ENCODE assay signal across 25 cellular contexts in the genomic region with DNA sequence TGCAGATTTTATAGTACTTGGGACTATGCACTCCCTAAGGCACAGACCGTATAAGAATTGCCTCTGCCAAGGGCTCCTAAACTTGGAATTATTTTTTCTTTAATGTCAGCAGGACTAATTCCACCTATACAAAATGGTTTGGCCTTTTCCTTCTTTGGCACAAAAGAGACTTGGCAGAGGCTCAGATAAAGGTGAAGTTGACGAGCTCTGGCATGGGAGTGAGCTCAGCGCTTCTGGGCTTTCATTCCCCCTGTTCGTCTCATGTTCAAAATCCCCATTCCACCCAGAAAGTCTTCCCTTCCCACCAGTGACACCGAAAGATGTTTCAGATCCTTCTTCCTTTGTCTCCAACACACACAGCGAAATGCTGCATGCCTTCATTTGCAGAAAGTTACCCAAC.
DNase-seq lines count a peak whose midpoint lies in the region; ATAC-seq and TF ChIP-seq lines count a peak whose summit lies in the region.
"Had no signal": no experiment of that assay in that cellular context is flagged by ENCODE, and none has a peak within 500 bp of the region (broad histone marks: within the 10 kb centered on the region; RNA-seq: fewer than 3 reads in every experiment).

No MANE protein-coding gene starts in this region.

- H3K36me3 Mint-ChIP-seq in activated CD4-positive, alpha-beta memory T cell treated with anti-CD3 and anti-CD28 coated beads for 36 hours = peaks cover 33% of the 10 kb centered on the region
- H3K36me3 Mint-ChIP-seq in activated CD4-positive, alpha-beta memory T cell treated with anti-CD3 and anti-CD28 coated beads, Interleukin-2, amount 10 ng/mL, durations not matched to agents 7 days and 5 days (ENCODE audit: low read depth) = peaks cover 61% of the 10 kb centered on the region

- POLR2A ChIA-PET in activated CD4-positive, alpha-beta memory T cell treated with anti-CD3 and anti-CD28 coated beads for 36 hours (lab: Charles Lee) = interaction anchor here (1.0 kb wide), 1 partner anchor 15 kb away, joined by 3 read pairs; no protein-coding TSS in a partner anchor
- POLR2A ChIA-PET in activated CD4-positive, alpha-beta memory T cell treated with anti-CD3 and anti-CD28 coated beads, Interleukin-2, amount 10 ng/mL, durations not matched to agents 7 days and 5 days (lab: Charles Lee) = no interaction called here

- H3K4me3 ChIP-seq in adrenal gland (peak overlapping the region in 1 of 4 donors; percentile 20), prostate gland (no peak overlapping the region)
- H3K4me3 ChIP-seq: GM23248 had no signal

- H3K27ac Mint-ChIP-seq in activated CD4-positive, alpha-beta memory T cell treated with anti-CD3 and anti-CD28 coated beads for 36 hours = peak overlapping the region; percentile 30
- H3K27ac Mint-ChIP-seq in activated CD4-positive, alpha-beta memory T cell treated with anti-CD3 and anti-CD28 coated beads, Interleukin-2, amount 10 ng/mL, durations not matched to agents 7 days and 5 days = no peak overlapping the region

- H3K36me3 ChIP-seq in adrenal gland (replicated peaks in 1 of 2) (no peaks in the 10 kb centered on the region), prostate gland (no peaks in the 10 kb centered on the region)
- H3K36me3 ChIP-seq: BE2C had no signal

- H3K9me3 ChIP-seq in adrenal gland (replicated peaks in 1 of 3) (no peaks in the 10 kb centered on the region), prostate gland (no peaks in the 10 kb centered on the region)
- H3K9me3 ChIP-seq: BE2C had no signal

- 61 to 69% (median 65%) methylated on average over 6 of the region's 6 CpGs for WGBS in adrenal gland, 4 donors
- 31% methylated on average over 6 of the region's 6 CpGs for WGBS in prostate gland

- H3K27ac ChIP-seq in adrenal gland (peak overlapping the region in 3 of 5 donors; percentile 47 to 64 (median 54)), prostate gland (peak overlapping the region; percentile 1 to 23)
- H3K27ac ChIP-seq: 22Rv1, GM23248, RWPE1 had no signal

- H3K4me1 Mint-ChIP-seq in activated CD4-positive, alpha-beta memory T cell treated with anti-CD3 and anti-CD28 coated beads for 36 hours (ENCODE audit: low read depth) = peaks cover 35% of the 10 kb centered on the region
- H3K4me1 Mint-ChIP-seq in activated CD4-positive, alpha-beta memory T cell treated with anti-CD3 and anti-CD28 coated beads, Interleukin-2, amount 10 ng/mL, durations not matched to agents 7 days and 5 days = peaks cover 16% of the 10 kb centered on the region

- intact Hi-C loops in activated CD4-positive, alpha-beta memory T cell treated with anti-CD3 and anti-CD28 coated beads for 36 hours (cut with micrococcal nuclease) = no loop called here
- intact Hi-C loops in adrenal gland (cut with DNase I) = no loop called here
- intact Hi-C loops in prostate gland (cut with DNase I) = no loop called here

- no peaks in the 10 kb centered on the region for H3K27me3 Mint-ChIP-seq in activated CD4-positive, alpha-beta memory T cell treated with anti-CD3 and anti-CD28 coated beads for 36 hours
- H3K27me3 Mint-ChIP-seq in activated CD4-positive, alpha-beta memory T cell treated with anti-CD3 and anti-CD28 coated beads, Interleukin-2, amount 10 ng/mL, durations not matched to agents 7 days and 5 days = no peaks in the 10 kb centered on the region

- H3K27me3 ChIP-seq in adrenal gland = no peaks in the 10 kb centered on the region
- no peaks in the 10 kb centered on the region for H3K27me3 ChIP-seq in prostate gland (replicated peaks; ENCODE audit: insufficient read depth)
- H3K27me3 ChIP-seq: BE2C had no signal

- TF ChIP-seq CTCF in adrenal gland (IDR thresholded peaks at IDR 0.05) = no peak
- TF ChIP-seq CTCF in prostate gland (IDR thresholded peaks at IDR 0.05) = no peak

- no peak for DNase-seq in activated CD4-positive, alpha-beta memory T cell treated with anti-CD3 and anti-CD28 coated beads for 36 hours
- DNase-seq in activated CD4-positive, alpha-beta memory T cell treated with anti-CD3 and anti-CD28 coated beads, Interleukin-2, amount 10 ng/mL, durations not matched to agents 7 days and 5 days = no peak
- no peak for DNase-seq in adrenal gland
- DNase-seq in left lobe of liver (ENCODE audit: low spot score) = no peak
- DNase-seq in prostate gland (ENCODE audit: low spot score) = no peak
- no peak for DNase-seq in NCI-H446 (lab: John Stamatoyannopoulos, UW)
- DNase-seq in stimulated activated CD4-positive, alpha-beta T cell treated with anti-CD3 and anti-CD28 coated beads, Interleukin-4, amount 100 ng/mL, for 1 hour = no peak
- DNase-seq in GOT3 (lab: John Stamatoyannopoulos, UW) = no peak
- DNase-seq: BE2C; DMS153; GM23248; H9; KBM-7; MV-4-11; NCI-H1105; NCI-H1436 treated with DMSO at 0.1 percent for 48 hours; NCI-H187 treated with DMSO at 0.1 percent for 48 hours; NCI-H2171 treated with DMSO at 0.1 percent for 48 hours; NCI-H345; NCI-H524; NCI-H774; NK-92 treated with Interleukin-12 subunit alpha and Interleukin-12 subunit beta, amount 100 ng/mL, for 24 hours; SHP77 had no signal

- peak; percentile 70 for ATAC-seq in left lobe of liver

- H3K4me3 Mint-ChIP-seq in activated CD4-positive, alpha-beta memory T cell treated with anti-CD3 and anti-CD28 coated beads for 36 hours = no peak overlapping the region
- no peak overlapping the region for H3K4me3 Mint-ChIP-seq in activated CD4-positive, alpha-beta memory T cell treated with anti-CD3 and anti-CD28 coated beads, Interleukin-2, amount 10 ng/mL, durations not matched to agents 7 days and 5 days
- H3K4me3 Mint-ChIP-seq: H9 had no signal

- TF ChIP-seq POLR2A in adrenal gland (IDR thresholded peaks at IDR 0.05) (no peak), prostate gland (IDR thresholded peaks at IDR 0.05) (no peak)

- H3K4me1 ChIP-seq in adrenal gland (replicated peaks in 1 of 2) (peaks cover 15 to 27% of the 10 kb centered on the region in 2 donors), prostate gland (replicated peaks) (no peaks in the 10 kb centered on the region)
- H3K4me1 ChIP-seq: BE2C had no signal

- CTCF ChIA-PET in activated CD4-positive, alpha-beta memory T cell treated with anti-CD3 and anti-CD28 coated beads for 36 hours (lab: Charles Lee) = interaction anchor here (0.7 kb wide), 1 partner anchor 161 kb away, joined by 3 read pairs; no protein-coding TSS in a partner anchor
- CTCF ChIA-PET in activated CD4-positive, alpha-beta memory T cell treated with anti-CD3 and anti-CD28 coated beads, Interleukin-2, amount 10 ng/mL, durations not matched to agents 7 days and 5 days (lab: Charles Lee) = no interaction called here

- H3K9me3 Mint-ChIP-seq in activated CD4-positive, alpha-beta memory T cell treated with anti-CD3 and anti-CD28 coated beads for 36 hours = no peaks in the 10 kb centered on the region
- H3K9me3 Mint-ChIP-seq in activated CD4-positive, alpha-beta memory T cell treated with anti-CD3 and anti-CD28 coated beads, Interleukin-2, amount 10 ng/mL, durations not matched to agents 7 days and 5 days = no peaks in the 10 kb centered on the region
- H3K9me3 Mint-ChIP-seq: H9 had no signal
